Comparison of ENCODE assay signal across 2 cellular contexts in the genomic region with DNA sequence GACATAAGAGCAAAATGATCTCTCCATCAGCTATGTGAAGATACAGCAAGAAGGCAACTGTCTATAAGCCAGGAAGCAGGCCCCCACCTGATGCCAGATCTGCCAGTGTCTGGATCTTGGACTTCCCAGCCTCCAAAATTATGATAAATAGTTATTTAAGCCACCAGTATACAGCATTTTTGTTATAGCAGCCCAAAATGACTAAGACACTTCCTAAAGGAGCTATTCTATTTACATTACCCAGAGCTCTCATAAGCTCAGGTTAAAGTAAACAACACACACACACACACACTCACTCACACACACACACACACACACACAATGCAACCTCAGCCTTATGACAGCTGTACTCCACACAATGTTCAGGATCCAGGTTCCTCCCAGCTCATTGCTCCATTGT.
TF ChIP-seq lines count a peak whose summit lies in the region.

No MANE protein-coding gene starts in this region.

TF ChIP-seq in HepG2, 621 proteins besides CTCF, POLR2A, EP300 and RAD21:
- TF ChIP-seq YEATS4 (CRISPR knock-in tag; IDR thresholded peaks at IDR 0.05; ENCODE audit: borderline replicate concordance) (no peak), MTF1 (CRISPR knock-in tag; IDR thresholded peaks at IDR 0.05) (no peak), KDM6A (CRISPR knock-in tag; IDR thresholded peaks at IDR 0.05; ENCODE audit: low read depth) (no peak), ZSCAN12 (CRISPR knock-in tag; IDR thresholded peaks at IDR 0.05) (no peak), ZNF12 (CRISPR knock-in tag; IDR thresholded peaks at IDR 0.05) (peak; percentile 94), ZNF510 (CRISPR knock-in tag; IDR thresholded peaks at IDR 0.05; ENCODE audit: low read depth) (no peak), KDM1A (CRISPR knock-in tag; IDR thresholded peaks at IDR 0.05) (no peak)
- TF ChIP-seq, protein P1, sequence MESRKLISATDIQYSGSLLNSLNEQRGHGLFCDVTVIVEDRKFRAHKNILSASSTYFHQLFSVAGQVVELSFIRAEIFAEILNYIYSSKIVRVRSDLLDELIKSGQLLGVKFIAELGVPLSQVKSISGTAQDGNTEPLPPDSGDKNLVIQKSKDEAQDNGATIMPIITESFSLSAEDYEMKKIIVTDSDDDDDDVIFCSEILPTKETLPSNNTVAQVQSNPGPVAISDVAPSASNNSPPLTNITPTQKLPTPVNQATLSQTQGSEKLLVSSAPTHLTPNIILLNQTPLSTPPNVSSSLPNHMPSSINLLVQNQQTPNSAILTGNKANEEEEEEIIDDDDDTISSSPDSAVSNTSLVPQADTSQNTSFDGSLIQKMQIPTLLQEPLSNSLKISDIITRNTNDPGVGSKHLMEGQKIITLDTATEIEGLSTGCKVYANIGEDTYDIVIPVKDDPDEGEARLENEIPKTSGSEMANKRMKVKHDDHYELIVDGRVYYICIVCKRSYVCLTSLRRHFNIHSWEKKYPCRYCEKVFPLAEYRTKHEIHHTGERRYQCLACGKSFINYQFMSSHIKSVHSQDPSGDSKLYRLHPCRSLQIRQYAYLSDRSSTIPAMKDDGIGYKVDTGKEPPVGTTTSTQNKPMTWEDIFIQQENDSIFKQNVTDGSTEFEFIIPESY (CRISPR knock-in tag; IDR thresholded peaks at IDR 0.05) = no peak
TF ChIP-seq in HepG2: peak in this region for 1.

TF ChIP-seq in IMR-90, 13 proteins besides CTCF, POLR2A, EP300 and RAD21:
- TF ChIP-seq MAFK (IDR thresholded peaks at IDR 0.05; ENCODE audit: low read depth, low read length) (no peak), CEBPB (IDR thresholded peaks at IDR 0.05; ENCODE audit: low read depth, low read length) (no peak), RCOR1 (IDR thresholded peaks at IDR 0.05; ENCODE audit: insufficient replicate concordance, low read length) (no peak), FOS (IDR thresholded peaks at IDR 0.05; ENCODE audit: low read depth, low read length) (no peak), SMC3 (IDR thresholded peaks at IDR 0.05; ENCODE audit: low read depth, low read length) (no peak), CHD1 (IDR thresholded peaks at IDR 0.05; ENCODE audit: low read depth, low read length) (no peak), RFX5 (IDR thresholded peaks at IDR 0.05; ENCODE audit: low read depth, low read length) (no peak), MAZ (IDR thresholded peaks at IDR 0.05; ENCODE audit: borderline replicate concordance, low read depth, low read length) (no peak), MXI1 (IDR thresholded peaks at IDR 0.05; ENCODE audit: borderline replicate concordance, low read depth, low read length) (no peak), BHLHE40 (IDR thresholded peaks at IDR 0.05; ENCODE audit: low read depth, low read length) (no peak), NFE2L2 (IDR thresholded peaks at IDR 0.05; ENCODE audit: low read depth, low read length) (no peak)
- TF ChIP-seq, protein P2, sequence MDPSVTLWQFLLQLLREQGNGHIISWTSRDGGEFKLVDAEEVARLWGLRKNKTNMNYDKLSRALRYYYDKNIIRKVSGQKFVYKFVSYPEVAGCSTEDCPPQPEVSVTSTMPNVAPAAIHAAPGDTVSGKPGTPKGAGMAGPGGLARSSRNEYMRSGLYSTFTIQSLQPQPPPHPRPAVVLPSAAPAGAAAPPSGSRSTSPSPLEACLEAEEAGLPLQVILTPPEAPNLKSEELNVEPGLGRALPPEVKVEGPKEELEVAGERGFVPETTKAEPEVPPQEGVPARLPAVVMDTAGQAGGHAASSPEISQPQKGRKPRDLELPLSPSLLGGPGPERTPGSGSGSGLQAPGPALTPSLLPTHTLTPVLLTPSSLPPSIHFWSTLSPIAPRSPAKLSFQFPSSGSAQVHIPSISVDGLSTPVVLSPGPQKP (IDR thresholded peaks at IDR 0.05; ENCODE audit: borderline replicate concordance, low read depth, low read length) = no peak
- TF ChIP-seq, protein P3, sequence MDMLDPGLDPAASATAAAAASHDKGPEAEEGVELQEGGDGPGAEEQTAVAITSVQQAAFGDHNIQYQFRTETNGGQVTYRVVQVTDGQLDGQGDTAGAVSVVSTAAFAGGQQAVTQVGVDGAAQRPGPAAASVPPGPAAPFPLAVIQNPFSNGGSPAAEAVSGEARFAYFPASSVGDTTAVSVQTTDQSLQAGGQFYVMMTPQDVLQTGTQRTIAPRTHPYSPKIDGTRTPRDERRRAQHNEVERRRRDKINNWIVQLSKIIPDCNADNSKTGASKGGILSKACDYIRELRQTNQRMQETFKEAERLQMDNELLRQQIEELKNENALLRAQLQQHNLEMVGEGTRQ (IDR thresholded peaks at IDR 0.05; ENCODE audit: low read depth, low read length) = no peak
